Comparison of ENCODE assay signal across 29 cellular contexts in genomic region chr18:2965797-2966196, GRCh38. TPM values are rescaled to one million over a fixed set of nuclear protein-coding genes. Genes with fewer than 3 reads are reported as not detected.
DNase-seq lines count a peak whose midpoint lies in the region; ATAC-seq lines count a peak whose summit lies in the region.
"Had no signal": no experiment of that assay in that cellular context is flagged by ENCODE, and none has a peak within 500 bp of the region (broad histone marks: within the 10 kb centered on the region; RNA-seq: fewer than 3 reads in every experiment).

No MANE protein-coding gene starts in this region.

- peaks cover 100% of the 10 kb centered on the region for H3K4me1 ChIP-seq in CD4-positive, alpha-beta memory T cell (ENCODE audit: insufficient read depth, low read length)

- no peak overlapping the region for H3K4me3 ChIP-seq in CD4-positive, alpha-beta memory T cell (ENCODE audit: low read length in 2 of 2)
- H3K4me3 ChIP-seq: colonic mucosa, hepatocyte, pancreas, Peyer's patch, SJSA1, stomach, tibial nerve had no signal

- peaks cover 14% of the 10 kb centered on the region for H3K36me3 Mint-ChIP-seq in T-helper 1 cell treated with Interleukin-12 subunit alpha and Interleukin-12 subunit beta and Interleukin-4 antibody, amounts not matched to agents 30 μg/mL and 1 μg/mL, for 36 hours (ENCODE audit: low read depth)
- peaks cover 11 to 35% of the 10 kb centered on the region in 2 donors for H3K36me3 Mint-ChIP-seq in CD4-positive, alpha-beta memory T cell
- peaks cover 69% of the 10 kb centered on the region for H3K36me3 Mint-ChIP-seq in activated T-helper 17 cell treated with anti-CD3 and anti-CD28 coated beads, Interleukin-2, amount 50 U/mL, for 72 hours (ENCODE audit: low read depth)
- peaks cover 3% of the 10 kb centered on the region for H3K36me3 Mint-ChIP-seq in memory B cell
- H3K36me3 Mint-ChIP-seq: naive B cell had no signal

- H3K4me3 Mint-ChIP-seq in T-helper 1 cell treated with Interleukin-12 subunit alpha and Interleukin-12 subunit beta and Interleukin-4 antibody, amounts not matched to agents 30 μg/mL and 1 μg/mL, for 36 hours, result peak overlapping the region; percentile 28
- peak overlapping the region in 7 of 8 donors; percentile 48 to 79 (median 72) for H3K4me3 Mint-ChIP-seq in CD4-positive, alpha-beta memory T cell
- H3K4me3 Mint-ChIP-seq in activated T-helper 17 cell treated with anti-CD3 and anti-CD28 coated beads, Interleukin-2, amount 50 U/mL, for 72 hours, result peak overlapping the region; percentile 88
- H3K4me3 Mint-ChIP-seq in memory B cell, result no peak overlapping the region
- H3K4me3 Mint-ChIP-seq: activated T-cell treated with anti-CD3 and anti-CD28 coated beads, Interleukin-2, amount 50 U/mL, for 4 hours; naive B cell had no signal

- ATAC-seq in activated T-helper 17 cell treated with anti-CD3 and anti-CD28 coated beads, Interleukin-2, amount 50 U/mL, for 72 hours (replicated peaks), result no peak
- no peak for ATAC-seq in memory B cell (ENCODE audit: low read depth)
- ATAC-seq: activated T-cell treated with anti-CD3 and anti-CD28 coated beads, Interleukin-2, amount 50 U/mL, for 4 hours; esophagus mucosa; left lobe of liver; pancreas; right cardiac atrium had no signal

- H3K36me3 ChIP-seq in CD4-positive, alpha-beta memory T cell (ENCODE audit: insufficient read depth, low read length), result no peaks in the 10 kb centered on the region
- H3K36me3 ChIP-seq: colonic mucosa, pancreas, Peyer's patch, SJSA1, stomach, tibial nerve had no signal

- H3K27me3 Mint-ChIP-seq in T-helper 1 cell treated with Interleukin-12 subunit alpha and Interleukin-12 subunit beta and Interleukin-4 antibody, amounts not matched to agents 30 μg/mL and 1 μg/mL, for 36 hours (ENCODE audit: low read depth), result no peaks in the 10 kb centered on the region
- no peaks in the 10 kb centered on the region for H3K27me3 Mint-ChIP-seq in CD4-positive, alpha-beta memory T cell
- H3K27me3 Mint-ChIP-seq in activated T-helper 17 cell treated with anti-CD3 and anti-CD28 coated beads, Interleukin-2, amount 50 U/mL, for 72 hours, result no peaks in the 10 kb centered on the region
- no peaks in the 10 kb centered on the region for H3K27me3 Mint-ChIP-seq in memory B cell
- H3K27me3 Mint-ChIP-seq: naive B cell had no signal

- no peak for DNase-seq in T-helper 1 cell
- peak in 1 of 5 donors; percentile 35 for DNase-seq in CD4-positive, alpha-beta memory T cell
- no peak for DNase-seq in memory B cell (ENCODE audit: low spot score in 2 of 2)
- no peak for DNase-seq in activated gamma-delta T cell treated with Interleukin-2 at 50 U/mL for 16 hours
- no peak for DNase-seq in SIG-M5 treated with dmso at 0.1 percent for 504 hours (lab: John Stamatoyannopoulos, UW; ENCODE audit: unreplicated experiment)
- DNase-seq in NCI-H146 (lab: John Stamatoyannopoulos, UW), result no peak
- DNase-seq: activated T-cell treated with anti-CD3 and anti-CD28 coated beads, Interleukin-2, amount 50 U/mL, for 4 hours; amniotic stem cell; colonic mucosa; foreskin melanocyte; naive B cell; NCI-H1092; NCI-H187 treated with DMSO at 0.1 percent for 48 hours; NCI-H526 treated with DMSO at 0.1 percent for 48 hours; pancreas; Peyer's patch; right cardiac atrium; stimulated activated CD4-positive, alpha-beta T cell treated with anti-CD3 and anti-CD28 coated beads, Interleukin-4, amount 100 ng/mL, for 4 hours; stomach had no signal

- intact Hi-C loops in CD4-positive, alpha-beta memory T cell (cut with micrococcal nuclease), result no loop called here

- POLR2A ChIA-PET in CD4-positive, alpha-beta memory T cell (lab: Charles Lee; ENCODE audit: partially characterized antibody), result interaction anchor here (1.1 to 34.6 kb wide), 3 partner anchors 7 to 95 kb away, joined by 4 to 1352 read pairs (median 1352); no protein-coding TSS in a partner anchor

- H3K27ac Mint-ChIP-seq in T-helper 1 cell treated with Interleukin-12 subunit alpha and Interleukin-12 subunit beta and Interleukin-4 antibody, amounts not matched to agents 30 μg/mL and 1 μg/mL, for 36 hours, result peak overlapping the region; percentile 73
- peak overlapping the region; percentile 88 to 99 (median 96) for H3K27ac Mint-ChIP-seq in CD4-positive, alpha-beta memory T cell
- H3K27ac Mint-ChIP-seq in activated T-helper 17 cell treated with anti-CD3 and anti-CD28 coated beads, Interleukin-2, amount 50 U/mL, for 72 hours, result peak overlapping the region; percentile 89
- H3K27ac Mint-ChIP-seq in memory B cell, result peak overlapping the region; percentile 96

- H3K9me3 ChIP-seq in CD4-positive, alpha-beta memory T cell (ENCODE audit: control insufficient read depth in 1 of 2, low read length in 2 of 2), result no peaks in the 10 kb centered on the region
- H3K9me3 ChIP-seq: colonic mucosa, pancreas, Peyer's patch, SJSA1, stomach, tibial nerve had no signal

- H3K27me3 ChIP-seq in CD4-positive, alpha-beta memory T cell (ENCODE audit: insufficient read depth, low read length), result no peaks in the 10 kb centered on the region
- H3K27me3 ChIP-seq: colonic mucosa, hepatocyte, pancreas, Peyer's patch, SJSA1, stomach, tibial nerve had no signal

- peaks cover 74% of the 10 kb centered on the region for H3K4me1 Mint-ChIP-seq in T-helper 1 cell treated with Interleukin-12 subunit alpha and Interleukin-12 subunit beta and Interleukin-4 antibody, amounts not matched to agents 30 μg/mL and 1 μg/mL, for 36 hours (ENCODE audit: low read depth)
- peaks cover 74 to 97% (median 85%) of the 10 kb centered on the region in 4 donors for H3K4me1 Mint-ChIP-seq in CD4-positive, alpha-beta memory T cell
- H3K4me1 Mint-ChIP-seq in activated T-helper 17 cell treated with anti-CD3 and anti-CD28 coated beads, Interleukin-2, amount 50 U/mL, for 72 hours, result peaks cover 67% of the 10 kb centered on the region
- H3K4me1 Mint-ChIP-seq in memory B cell, result peaks cover 62% of the 10 kb centered on the region

- no peaks in the 10 kb centered on the region for H3K9me3 Mint-ChIP-seq in T-helper 1 cell treated with Interleukin-12 subunit alpha and Interleukin-12 subunit beta and Interleukin-4 antibody, amounts not matched to agents 30 μg/mL and 1 μg/mL, for 36 hours
- H3K9me3 Mint-ChIP-seq in CD4-positive, alpha-beta memory T cell, result no peaks in the 10 kb centered on the region
- H3K9me3 Mint-ChIP-seq in activated T-helper 17 cell treated with anti-CD3 and anti-CD28 coated beads, Interleukin-2, amount 50 U/mL, for 72 hours, result peaks cover 4% of the 10 kb centered on the region
- no peaks in the 10 kb centered on the region for H3K9me3 Mint-ChIP-seq in memory B cell
- H3K9me3 Mint-ChIP-seq: activated T-cell treated with anti-CD3 and anti-CD28 coated beads, Interleukin-2, amount 50 U/mL, for 4 hours; naive B cell had no signal

- CTCF ChIA-PET in CD4-positive, alpha-beta memory T cell (lab: Charles Lee; ENCODE audit: partially characterized antibody), result interaction anchor here (1.0 to 18.4 kb wide), 5 partner anchors 14 to 28 kb away, joined by 3 to 304 read pairs (median 4); no protein-coding TSS in a partner anchor

- peak overlapping the region; percentile 79 for H3K27ac ChIP-seq in CD4-positive, alpha-beta memory T cell (ENCODE audit: low read depth, low read length)
- H3K27ac ChIP-seq: 22Rv1, colonic mucosa, hepatocyte, HL-60, pancreas, SJSA1, tibial nerve, VCaP had no signal

RNA-seq across cellular contexts. Expression of gene LPIN2, which starts 47.1 kb away (rescaled TPM):
- 100 to 1,000 TPM in 1 of 2 experiments, 10 to 100 TPM in 1; 95.4 to 103 TPM for total RNA-seq in CD4-positive, alpha-beta memory T cell
- 10 to 100 TPM; 53.6 to 96.5 TPM for polyA plus RNA-seq in CD4-positive, alpha-beta memory T cell
- 10 to 100 TPM; 45.8 to 78.1 TPM for total RNA-seq in activated T-helper 17 cell treated with anti-CD3 and anti-CD28 coated beads, Interleukin-2, amount 50 U/mL, for 72 hours
